ENCODE assay signal across 8 cellular contexts in the genomic region with DNA sequence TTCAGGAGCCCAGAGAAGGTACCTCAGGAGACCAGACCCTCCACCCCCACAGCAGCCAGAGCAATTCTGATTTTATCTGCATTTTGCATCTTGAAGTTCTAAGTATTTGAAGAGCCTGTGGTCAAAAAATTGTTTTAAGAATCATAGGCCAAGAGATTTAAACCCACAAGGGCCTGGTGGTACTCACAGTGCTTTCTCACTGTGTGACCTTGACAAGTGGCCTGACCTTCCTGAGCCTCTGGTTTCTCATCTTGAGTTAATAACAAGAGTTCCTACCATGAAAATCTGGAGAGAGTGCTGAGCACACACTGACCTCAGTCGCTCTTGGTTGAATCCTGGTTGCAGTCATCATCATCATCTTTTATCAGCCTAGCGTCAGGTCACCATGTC. TPM values are rescaled to one million over a fixed set of nuclear protein-coding genes. Genes with fewer than 3 reads are reported as not detected.
DNase-seq lines count a peak whose midpoint lies in the region; ATAC-seq, FAIRE-seq and TF ChIP-seq lines count a peak whose summit lies in the region.

No MANE protein-coding gene starts in this region.

- intact Hi-C loops in K562 (cut with micrococcal nuclease) = loop anchor here (1.0 to 5.0 kb wide), 4 partner anchors 54 to 278 kb away; a partner anchor contains a TSS

- H3K27me3 ChIP-seq in K562 (ENCODE audit: control insufficient read depth in 2 of 2, insufficient read depth in 2 of 2, low read length in 2 of 2) (no peaks in the 10 kb centered on the region), neutrophil (no peaks in the 10 kb centered on the region)

- no peak for TF ChIP-seq RAD21 in K562 (CRISPR knock-in tag; conservative IDR thresholded peaks at IDR 0.05 in 1 of 2, IDR thresholded peaks at IDR 0.05 in 1 of 2)

- TF ChIP-seq CTCF in K562 (IDR thresholded peaks at IDR 0.05 in 2 of 3, conservative IDR thresholded peaks at IDR 0.05 in 1 of 3; ENCODE audit: insufficient read depth in 2 of 3, low read depth in 1 of 3, low read length in 3 of 3) (no peak), neutrophil (IDR thresholded peaks at IDR 0.05) (no peak)

- CTCF ChIA-PET in K562 (lab: Yijun Ruan, JAX; ENCODE audit: low intra/inter-chr PET ratio) = interaction anchor here (0.6 to 12.8 kb wide), 3 partner anchors 10 to 164 kb away, joined by 3 to 304 read pairs (median 7); no protein-coding TSS in a partner anchor

- ATAC-seq in K562 = no peak
- no peak for ATAC-seq in activated CD4-positive, CD25-positive, alpha-beta regulatory T cell treated with anti-CD3 and anti-CD28 coated beads, Interleukin-2, amount 50 U/mL, for 24 hours

- H2AFZ ChIP-seq in K562 (ENCODE audit: low read depth, low read length) = no peak overlapping the region

- POLR2A ChIA-PET in K562 (lab: Yijun Ruan, JAX) = interaction anchor here (0.6 to 8.8 kb wide), 7 partner anchors 14 to 110 kb away, joined by 3 to 89 read pairs (median 6); a partner anchor contains a TSS

- BruUV-seq in K562 (replicated peaks; lab: Mats Ljungman, UMichigan) = no TSS peak

- no peaks in the 10 kb centered on the region; the same call in 2 of the 3 replicates for H3K79me2 ChIP-seq in K562 (ENCODE audit: control insufficient read depth, insufficient read depth, low read length)

- TF ChIP-seq EP300 in K562 (IDR thresholded peaks at IDR 0.05; ENCODE audit: low read length) = no peak

- TF ChIP-seq POLR2A in K562 (conservative IDR thresholded peaks at IDR 0.05) = no peak; the same call in 1 of the 2 replicates

- H3K4me1 ChIP-seq in K562 (replicated peaks in 1 of 2; ENCODE audit: control insufficient read depth in 2 of 2, insufficient read depth in 2 of 2, low read length in 2 of 2) (peaks cover 15 to 28% of the 10 kb centered on the region in 2 experiments; a peak in 4 of 5 replicates), neutrophil (ENCODE audit: control insufficient read depth in 1 of 2, insufficient read depth in 1 of 2, low read depth in 1 of 2, low read length in 1 of 2) (peaks cover 19 to 23% of the 10 kb centered on the region in 2 experiments)

- H3K27ac ChIP-seq in K562 (ENCODE audit: extremely low read depth, low read depth, low read length) = peak overlapping the region; percentile 44; the same call in 2 of the 3 replicates
- H3K27ac ChIP-seq in neutrophil = peak overlapping the region; percentile 89

- H3K9me3 ChIP-seq in K562 (replicated peaks; ENCODE audit: control insufficient read depth, insufficient read depth, low read depth, low read length) (no peaks in the 10 kb centered on the region), neutrophil (no peaks in the 10 kb centered on the region)

- 0 out of 2 replicates have a peak, but pooled peaks cover 5% of the 10 kb centered on the region for H4K20me1 ChIP-seq in K562 (replicated peaks; ENCODE audit: control insufficient read depth, insufficient read depth, low read length)

- peaks cover 7% of the 10 kb centered on the region for H3K9me1 ChIP-seq in K562 (ENCODE audit: control insufficient read depth, insufficient read depth, low read length)

- 0 out of 2 replicates have a peak overlapping the region, but pooled peaks have one; percentile 6 for H3K4me2 ChIP-seq in K562 (ENCODE audit: insufficient read depth, low read length)

- H3K4me3 ChIP-seq in K562 (no peak overlapping the region), neutrophil (ENCODE audit: low read depth in 1 of 2, low read length in 1 of 2) (peak overlapping the region in 1 of 2 experiments; percentile 15)

- peak; percentile 34 for DNase-seq in ELR (ENCODE audit: low read depth)
- DNase-seq in LHCN-M2 (ENCODE audit: low read depth) = peak; percentile 73
- DNase-seq in K562 (ENCODE audit: extremely low read depth in 1 of 4, low spot score in 3 of 4) = peak in 1 of 4 experiments; percentile 33
- no peak for DNase-seq in hypothalamus (lab: John Stamatoyannopoulos, UW)
- DNase-seq in HT-29 (ENCODE audit: low spot score) = no peak
- no peak for DNase-seq in putamen (ENCODE audit: low spot score)

- H3K36me3 ChIP-seq in K562 (ENCODE audit: control insufficient read depth, insufficient read depth, low read length) (peaks cover 77% of the 10 kb centered on the region), neutrophil (peaks cover 70% of the 10 kb centered on the region)

- 67% methylated on average over 2 of the region's 2 CpGs for WGBS in K562 (ENCODE audit: insufficient coverage, low coverage, missing lambda C conversion rate)

- in situ Hi-C loops in K562 (cut with MboI) = loop anchor here (5.0 kb wide), 1 partner anchor 53 kb away; no protein-coding TSS in a partner anchor

- no peak for FAIRE-seq in K562 (lab: Jason Lieb, UNC)

- H3K9ac ChIP-seq in K562 (ENCODE audit: insufficient read depth in 1 of 2, low read depth in 2 of 2, low read length in 2 of 2) = no peak overlapping the region; a peak in 1 of 4 replicates

TF ChIP-seq in K562, 482 proteins besides CTCF, POLR2A, EP300 and RAD21 (continues in another document):
- TF ChIP-seq ZNF124 (CRISPR knock-in tag; IDR thresholded peaks at IDR 0.05) = no peak
- TF ChIP-seq, protein P1, sequence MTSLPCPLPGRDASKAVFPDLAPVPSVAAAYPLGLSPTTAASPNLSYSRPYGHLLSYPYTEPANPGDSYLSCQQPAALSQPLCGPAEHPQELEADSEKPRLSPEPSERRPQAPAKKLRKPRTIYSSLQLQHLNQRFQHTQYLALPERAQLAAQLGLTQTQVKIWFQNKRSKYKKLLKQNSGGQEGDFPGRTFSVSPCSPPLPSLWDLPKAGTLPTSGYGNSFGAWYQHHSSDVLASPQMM (CRISPR knock-in tag; IDR thresholded peaks at IDR 0.05) = no peak
- TF ChIP-seq ZSCAN32 (CRISPR knock-in tag; IDR thresholded peaks at IDR 0.05) = no peak
- TF ChIP-seq EWSR1 (IDR thresholded peaks at IDR 0.05; ENCODE audit: borderline replicate concordance, low read depth, partially characterized antibody) = no peak
- no peak for TF ChIP-seq KLF6 (CRISPR knock-in tag; IDR thresholded peaks at IDR 0.05; ENCODE audit: borderline replicate concordance)
- no peak for TF ChIP-seq RBBP5 (IDR thresholded peaks at IDR 0.05; ENCODE audit: borderline replicate concordance, insufficient read depth, low read length, poor library complexity, severe bottlenecking)
- no peak for TF ChIP-seq PURB (CRISPR knock-in tag; IDR thresholded peaks at IDR 0.05; ENCODE audit: low read depth)
- TF ChIP-seq CBFA2T2 (conservative IDR thresholded peaks at IDR 0.05) = 0 out of 2 replicates have a peak, but pooled peaks have one; percentile 26
- TF ChIP-seq, protein P2, sequence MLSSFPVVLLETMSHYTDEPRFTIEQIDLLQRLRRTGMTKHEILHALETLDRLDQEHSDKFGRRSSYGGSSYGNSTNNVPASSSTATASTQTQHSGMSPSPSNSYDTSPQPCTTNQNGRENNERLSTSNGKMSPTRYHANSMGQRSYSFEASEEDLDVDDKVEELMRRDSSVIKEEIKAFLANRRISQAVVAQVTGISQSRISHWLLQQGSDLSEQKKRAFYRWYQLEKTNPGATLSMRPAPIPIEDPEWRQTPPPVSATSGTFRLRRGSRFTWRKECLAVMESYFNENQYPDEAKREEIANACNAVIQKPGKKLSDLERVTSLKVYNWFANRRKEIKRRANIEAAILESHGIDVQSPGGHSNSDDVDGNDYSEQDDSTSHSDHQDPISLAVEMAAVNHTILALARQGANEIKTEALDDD (IDR thresholded peaks at IDR 0.05) = no peak
- TF ChIP-seq ZNF780A (CRISPR knock-in tag; IDR thresholded peaks at IDR 0.05) = no peak

RNA-seq across cellular contexts. Expression of a gene that starts 45.4 kb away (rescaled TPM):
- 775 and 1,134 TPM in 2 replicates for total RNA-seq in LHCN-M2 (2014; rRNA removed)
- polyA plus RNA-seq in LHCN-M2 (2012) = 274 TPM
- total RNA-seq in K562 (2011; cell fraction: chromatin; rRNA removed; ENCODE audit: low replicate concordance) = 71.5 and 250 TPM in 2 replicates
- 362 and 403 TPM in 2 replicates for total RNA-seq in K562 (2011; cell fraction: nucleolus; rRNA removed)
- total RNA-seq in K562 (2011; cell fraction: nucleoplasm; rRNA removed) = 143 and 176 TPM in 2 replicates
- total RNA-seq in K562 (2014; rRNA removed) = 358 and 410 TPM in 2 replicates
- 40.1 and 40.5 TPM in 2 replicates for total RNA-seq in K562 (2014; rRNA removed; fragmentation: Illumina TruSeq; extraction: Trizol)
- 65.0 and 66.8 TPM in 2 replicates for total RNA-seq in K562 (2015; rRNA removed; fragmentation: Illumina TruSeq; extraction: Trizol)
- 160 and 167 TPM in 2 replicates for total RNA-seq in K562 (2021)
- 75.8 and 119 TPM in 2 replicates for polyA plus RNA-seq in K562 (2011; rRNA removed)
- 230 and 856 TPM in 2 replicates for polyA plus RNA-seq in K562 (2011; cell fraction: cytosol; rRNA removed)
- polyA plus RNA-seq in K562 (2011; cell fraction: nucleus; rRNA removed) = 232 and 726 TPM in 2 replicates
- polyA plus RNA-seq in K562 (2012) = 82.5 and 140 TPM in 2 replicates
- 20.8 and 50.8 TPM in 2 replicates for polyA plus RNA-seq in K562 (2014; fragmentation: Illumina TruSeq; extraction: Trizol)
- 1 to 10 TPM; 1.4 to 4.4 TPM for polyA plus RNA-seq in K562 (2014; fragmentation: Nextera tagmentation; extraction: Ambion mirVana)
- 298 and 319 TPM in 2 replicates for polyA plus RNA-seq in K562 (2014; rRNA removed)
- polyA minus RNA-seq in K562 (2011; rRNA and poly(A)+ RNA removed) = 14.9 and 32.5 TPM in 2 replicates
- polyA minus RNA-seq in K562 (2011; cell fraction: cytosol; rRNA and poly(A)+ RNA removed) = 90.2 and 138 TPM in 2 replicates
- polyA minus RNA-seq in K562 (2011; cell fraction: nucleus; rRNA and poly(A)+ RNA removed) = 183 and 246 TPM in 2 replicates
- 1,531 and 1,848 TPM in 2 replicates for total RNA-seq in HT-29 (2014; rRNA removed; shearing (Covaris generic))

RNA-seq across cellular contexts. Expression of a gene that starts 45.5 kb away (rescaled TPM):
- total RNA-seq in LHCN-M2 (2014; rRNA removed) = 66.4 and 105 TPM in 2 replicates
- 192 TPM for polyA plus RNA-seq in LHCN-M2 (2012)
- total RNA-seq in K562 (2011; cell fraction: chromatin; rRNA removed; ENCODE audit: low replicate concordance) = 232 and 437 TPM in 2 replicates
- total RNA-seq in K562 (2011; cell fraction: nucleolus; rRNA removed) = 349 and 425 TPM in 2 replicates
- total RNA-seq in K562 (2011; cell fraction: nucleoplasm; rRNA removed) = 318 and 321 TPM in 2 replicates
- 42.0 and 64.1 TPM in 2 replicates for total RNA-seq in K562 (2014; rRNA removed)
- total RNA-seq in K562 (2014; rRNA removed; fragmentation: Illumina TruSeq; extraction: Trizol) = 61.7 and 62.1 TPM in 2 replicates
- total RNA-seq in K562 (2015; rRNA removed; fragmentation: Illumina TruSeq; extraction: Trizol) = 74.5 and 74.8 TPM in 2 replicates
- 136 and 146 TPM in 2 replicates for total RNA-seq in K562 (2021)
- polyA plus RNA-seq in K562 (2011; rRNA removed) = 112 and 125 TPM in 2 replicates
- polyA plus RNA-seq in K562 (2011; cell fraction: cytosol; rRNA removed) = 90.7 and 156 TPM in 2 replicates
- polyA plus RNA-seq in K562 (2011; cell fraction: nucleus; rRNA removed) = 116 and 132 TPM in 2 replicates
- polyA plus RNA-seq in K562 (2012) = 109 and 181 TPM in 2 replicates
- 98.4 and 102 TPM in 2 replicates for polyA plus RNA-seq in K562 (2014; fragmentation: Illumina TruSeq; extraction: Trizol)
- 10 to 100 TPM in 1 of 2 experiments, 1 to 10 TPM in 1; 7.7 to 17.9 TPM for polyA plus RNA-seq in K562 (2014; fragmentation: Nextera tagmentation; extraction: Ambion mirVana)
- polyA plus RNA-seq in K562 (2014; rRNA removed) = 99.6 and 111 TPM in 2 replicates
- 83.1 and 88.4 TPM in 2 replicates for polyA minus RNA-seq in K562 (2011; rRNA and poly(A)+ RNA removed)
- polyA minus RNA-seq in K562 (2011; cell fraction: cytosol; rRNA and poly(A)+ RNA removed) = 81.1 and 84.3 TPM in 2 replicates
- polyA minus RNA-seq in K562 (2011; cell fraction: nucleus; rRNA and poly(A)+ RNA removed) = 65.8 and 88.5 TPM in 2 replicates
- 107 and 115 TPM in 2 replicates for total RNA-seq in HT-29 (2014; rRNA removed; shearing (Covaris generic))

Comparison
In these comparisons a context has a peak if more than half of its experiments do, and no peak if none do; other contexts are left out.
1. DNase-seq: peak in ELR (single experiment) and LHCN-M2 (single experiment); none in hypothalamus (0 of 51), HT-29 (single experiment) and putamen (single experiment).